Comparison of ENCODE assay signal across 1 cellular context in genomic region chr6:157381631-157382621, GRCh38.
A peak's percentile ranks its signal among the peaks of the same experiment; 100 is the strongest.
TF ChIP-seq lines count a peak whose summit lies in the region.

No MANE protein-coding gene starts in this region.

TF ChIP-seq in HepG2, 621 proteins besides CTCF, POLR2A, EP300 and RAD21 (continued from another document and continues in another):
- TF ChIP-seq MAFG (CRISPR knock-in tag; IDR thresholded peaks at IDR 0.05) (no peak), CSRNP2 (CRISPR knock-in tag; conservative IDR thresholded peaks at IDR 0.05; ENCODE audit: low read depth) (no peak), ISL2 (CRISPR knock-in tag; IDR thresholded peaks at IDR 0.05) (no peak), SIX1 (CRISPR knock-in tag; IDR thresholded peaks at IDR 0.05; ENCODE audit: borderline replicate concordance) (no peak), ZSCAN29 (CRISPR knock-in tag; conservative IDR thresholded peaks at IDR 0.05) (no peak), ARID4A (CRISPR knock-in tag; IDR thresholded peaks at IDR 0.05; ENCODE audit: borderline replicate concordance) (0 out of 2 replicates have a peak, but pooled peaks have one; percentile 16), ZBTB38 (CRISPR knock-in tag; IDR thresholded peaks at IDR 0.05) (peak; percentile 36; the same call in 1 of the 2 replicates), PATZ1 (CRISPR knock-in tag; IDR thresholded peaks at IDR 0.05) (peak; percentile 76), CBFB (CRISPR knock-in tag; IDR thresholded peaks at IDR 0.05) (no peak), TBX3 (IDR thresholded peaks at IDR 0.05; ENCODE audit: borderline replicate concordance) (no peak), NR2F2 (IDR thresholded peaks at IDR 0.05; ENCODE audit: borderline replicate concordance, low read depth) (no peak), DBP (CRISPR knock-in tag; IDR thresholded peaks at IDR 0.05; ENCODE audit: not compliant biosample characterization) (no peak), DR1 (CRISPR knock-in tag; IDR thresholded peaks at IDR 0.05) (no peak), ZNF615 (CRISPR knock-in tag; IDR thresholded peaks at IDR 0.05; ENCODE audit: borderline replicate concordance) (no peak), RBM39 (IDR thresholded peaks at IDR 0.05; ENCODE audit: low read depth, low read length, poor library complexity, severe bottlenecking) (no peak), ZNF703 (CRISPR knock-in tag; IDR thresholded peaks at IDR 0.05; ENCODE audit: borderline replicate concordance) (no peak), MAFF (IDR thresholded peaks at IDR 0.05; ENCODE audit: low read depth, low read length) (no peak), EED (CRISPR knock-in tag; IDR thresholded peaks at IDR 0.05) (no peak), ZNF841 (CRISPR knock-in tag; IDR thresholded peaks at IDR 0.05; ENCODE audit: borderline replicate concordance) (no peak), AKAP8 (CRISPR knock-in tag; IDR thresholded peaks at IDR 0.05) (no peak), IKZF5 (CRISPR knock-in tag; IDR thresholded peaks at IDR 0.05) (no peak), FOXP4 (CRISPR knock-in tag; IDR thresholded peaks at IDR 0.05) (no peak), XRCC5 (optimal IDR thresholded peaks at IDR 0.05; ENCODE audit: low read length) (no peak), HOXA7 (CRISPR knock-in tag; IDR thresholded peaks at IDR 0.05) (no peak), FOXM1 (CRISPR knock-in tag; IDR thresholded peaks at IDR 0.05) (no peak), NFE2 (CRISPR knock-in tag; IDR thresholded peaks at IDR 0.05) (no peak), ONECUT2 (CRISPR knock-in tag; IDR thresholded peaks at IDR 0.05) (no peak), HOXD1 (CRISPR knock-in tag; IDR thresholded peaks at IDR 0.05) (0 out of 2 replicates have a peak, but pooled peaks have one; percentile 26), ZNF180 (CRISPR knock-in tag; IDR thresholded peaks at IDR 0.05; ENCODE audit: borderline replicate concordance, low read depth) (no peak), RAD51 (IDR thresholded peaks at IDR 0.05; ENCODE audit: borderline replicate concordance) (no peak), DRAP1 (CRISPR knock-in tag; IDR thresholded peaks at IDR 0.05) (no peak), SOX6 (IDR thresholded peaks at IDR 0.05) (no peak), SOX6 (CRISPR knock-in tag; IDR thresholded peaks at IDR 0.05) (no peak), GMEB1 (CRISPR knock-in tag; IDR thresholded peaks at IDR 0.05; ENCODE audit: borderline replicate concordance) (no peak), ZMAT5 (CRISPR knock-in tag; IDR thresholded peaks at IDR 0.05; ENCODE audit: borderline replicate concordance, low read depth) (no peak), ZNF263 (CRISPR knock-in tag; IDR thresholded peaks at IDR 0.05) (no peak), MBD4 (IDR thresholded peaks at IDR 0.05; ENCODE audit: borderline replicate concordance, low read length) (no peak), ZNF430 (CRISPR knock-in tag; IDR thresholded peaks at IDR 0.05) (no peak), MED8 (CRISPR knock-in tag; IDR thresholded peaks at IDR 0.05; ENCODE audit: insufficient replicate concordance) (no peak), SMC3 (IDR thresholded peaks at IDR 0.05; ENCODE audit: low read length) (no peak), ZNF740 (CRISPR knock-in tag; IDR thresholded peaks at IDR 0.05) (no peak), FOSL1 (CRISPR knock-in tag; IDR thresholded peaks at IDR 0.05; ENCODE audit: borderline replicate concordance) (no peak), RARA (CRISPR knock-in tag; IDR thresholded peaks at IDR 0.05) (no peak), CBX2 (IDR thresholded peaks at IDR 0.05; ENCODE audit: low read depth, low read length) (no peak), CBX2 (CRISPR knock-in tag; IDR thresholded peaks at IDR 0.05; ENCODE audit: low read depth) (no peak), ZEB1 (IDR thresholded peaks at IDR 0.05; ENCODE audit: insufficient replicate concordance, low read depth) (no peak), HOXA5 (CRISPR knock-in tag; IDR thresholded peaks at IDR 0.05) (no peak), TRIM24 (CRISPR knock-in tag; IDR thresholded peaks at IDR 0.05) (no peak), NR0B2 (CRISPR knock-in tag; IDR thresholded peaks at IDR 0.05) (no peak), ZSCAN30 (CRISPR knock-in tag; IDR thresholded peaks at IDR 0.05) (no peak), ZNF577 (CRISPR knock-in tag; IDR thresholded peaks at IDR 0.05; ENCODE audit: borderline replicate concordance, low read depth) (no peak), AGO1 (IDR thresholded peaks at IDR 0.05; ENCODE audit: low read depth, low read length, poor library complexity, severe bottlenecking) (no peak), FOXK2 (IDR thresholded peaks at IDR 0.05) (no peak), SAFB2 (CRISPR knock-in tag; IDR thresholded peaks at IDR 0.05; ENCODE audit: borderline replicate concordance, low read depth) (no peak), GTF3A (CRISPR knock-in tag; conservative IDR thresholded peaks at IDR 0.05) (no peak), ZNF784 (CRISPR knock-in tag; IDR thresholded peaks at IDR 0.05; ENCODE audit: borderline replicate concordance) (no peak), KLF11 (CRISPR knock-in tag; IDR thresholded peaks at IDR 0.05) (no peak)
